Comparison of ENCODE assay signal across 17 cellular contexts in the genomic region with DNA sequence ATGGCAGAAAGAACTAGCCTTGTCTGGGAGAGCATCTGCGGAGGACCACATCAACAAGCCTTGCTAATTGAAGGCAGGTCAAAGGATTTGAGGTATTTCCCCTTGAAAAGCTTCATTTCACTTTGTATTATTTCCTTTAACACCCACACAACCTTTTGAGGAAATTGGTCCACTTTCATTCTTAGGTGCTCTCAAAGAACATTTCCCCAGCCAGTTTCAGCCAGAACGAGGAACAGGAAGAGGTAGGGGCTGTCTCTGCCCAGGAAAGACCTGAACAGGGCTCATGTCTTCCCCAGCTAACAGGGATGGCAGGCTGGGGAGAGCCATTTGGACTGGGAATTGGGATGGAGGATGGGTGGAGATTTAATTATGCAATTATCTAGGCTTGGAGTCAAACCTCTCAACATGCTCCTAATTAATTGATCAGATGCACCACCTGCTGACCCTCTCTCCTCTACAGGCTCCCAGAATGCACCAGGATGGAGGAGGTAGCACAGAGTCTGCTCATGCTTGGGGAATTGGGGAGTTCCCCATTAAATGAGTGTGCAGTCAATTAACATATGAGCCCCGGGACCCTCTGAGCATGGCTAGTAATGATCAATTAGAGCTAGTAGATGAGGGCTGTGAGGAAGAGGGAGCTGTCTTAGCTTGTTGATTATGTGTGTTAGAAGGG.
"Had no signal": no experiment of that assay in that cellular context is flagged by ENCODE, and none has a peak within 500 bp of the region (broad histone marks: within the 10 kb centered on the region; RNA-seq: fewer than 3 reads in every experiment).

No MANE protein-coding gene starts in this region.

- H3K4me1 ChIP-seq: left lung, spleen, tibial artery had no signal

- H3K4me1 Mint-ChIP-seq: activated T-helper 17 cell treated with anti-CD3 and anti-CD28 coated beads, Interleukin-2, amount 50 U/mL, for 72 hours; naive thymus-derived CD8-positive, alpha-beta T cell had no signal

- DNase-seq: activated CD8-positive, alpha-beta memory T cell treated with anti-CD3 and anti-CD28 coated beads for 24 hours; activated CD8-positive, alpha-beta memory T cell treated with anti-CD3 and anti-CD28 coated beads, Interleukin-2, amount 50 U/mL, for 4 hours; activated T-cell treated with anti-CD3 and anti-CD28 coated beads, Interleukin-2, amount 50 U/mL, for 24 hours; aorta; foreskin fibroblast; left lung; naive thymus-derived CD8-positive, alpha-beta T cell; spleen; stimulated activated CD4-positive, alpha-beta T cell treated with anti-CD3 and anti-CD28 coated beads, Interleukin-4, amount 100 ng/mL, for 1 hour; substantia nigra; T1000; tibial artery had no signal

- H3K4me3 Mint-ChIP-seq: activated T-cell treated with anti-CD3 and anti-CD28 coated beads, Interleukin-2, amount 50 U/mL, for 24 hours; activated T-helper 17 cell treated with anti-CD3 and anti-CD28 coated beads, Interleukin-2, amount 50 U/mL, for 72 hours; brain; naive thymus-derived CD8-positive, alpha-beta T cell; stimulated activated naive CD8-positive, alpha-beta T cell treated with anti-CD3 and anti-CD28 coated beads, Interleukin-15, Interleukin-2, amounts not matched to agents 100 ng/mL and 50 ng/mL, for 24 hours; WTC11 had no signal

- H3K27ac ChIP-seq: left lung, spleen, tibial artery had no signal

- H3K9me3 ChIP-seq: left lung, spleen, tibial artery had no signal

- H3K36me3 Mint-ChIP-seq: activated naive CD4-positive, alpha-beta T cell treated with anti-CD3 and anti-CD28 coated beads, Interleukin-2, amount 50 U/mL, for 72 hours; brain; naive thymus-derived CD8-positive, alpha-beta T cell; WTC11 had no signal

- H3K27ac Mint-ChIP-seq: activated naive CD4-positive, alpha-beta T cell treated with anti-CD3 and anti-CD28 coated beads, Interleukin-2, amount 50 U/mL, for 72 hours; activated T-cell treated with anti-CD3 and anti-CD28 coated beads, Interleukin-2, amount 50 U/mL, for 24 hours; activated T-helper 17 cell treated with anti-CD3 and anti-CD28 coated beads, Interleukin-2, amount 50 U/mL, for 72 hours; naive thymus-derived CD8-positive, alpha-beta T cell; stimulated activated naive CD8-positive, alpha-beta T cell treated with anti-CD3 and anti-CD28 coated beads, Interleukin-15, Interleukin-2, amounts not matched to agents 100 ng/mL and 50 ng/mL, for 24 hours; WTC11 had no signal

- H3K27me3 ChIP-seq: tibial artery had no signal

- H3K9me3 Mint-ChIP-seq: activated T-cell treated with anti-CD3 and anti-CD28 coated beads, Interleukin-2, amount 50 U/mL, for 24 hours; activated T-helper 17 cell treated with anti-CD3 and anti-CD28 coated beads, Interleukin-2, amount 50 U/mL, for 72 hours; stimulated activated naive CD8-positive, alpha-beta T cell treated with anti-CD3 and anti-CD28 coated beads, Interleukin-15, Interleukin-2, amounts not matched to agents 100 ng/mL and 50 ng/mL, for 24 hours had no signal

- H3K4me3 ChIP-seq: left lung, spleen, tibial artery had no signal

- H3K36me3 ChIP-seq: left lung, spleen, tibial artery had no signal

- ATAC-seq: activated naive CD4-positive, alpha-beta T cell treated with anti-CD3 and anti-CD28 coated beads, Interleukin-2, amount 50 U/mL, for 72 hours; activated T-helper 17 cell treated with anti-CD3 and anti-CD28 coated beads, Interleukin-2, amount 50 U/mL, for 72 hours; left lung; naive thymus-derived CD8-positive, alpha-beta T cell; WTC11 had no signal
